In the genomic region with DNA sequence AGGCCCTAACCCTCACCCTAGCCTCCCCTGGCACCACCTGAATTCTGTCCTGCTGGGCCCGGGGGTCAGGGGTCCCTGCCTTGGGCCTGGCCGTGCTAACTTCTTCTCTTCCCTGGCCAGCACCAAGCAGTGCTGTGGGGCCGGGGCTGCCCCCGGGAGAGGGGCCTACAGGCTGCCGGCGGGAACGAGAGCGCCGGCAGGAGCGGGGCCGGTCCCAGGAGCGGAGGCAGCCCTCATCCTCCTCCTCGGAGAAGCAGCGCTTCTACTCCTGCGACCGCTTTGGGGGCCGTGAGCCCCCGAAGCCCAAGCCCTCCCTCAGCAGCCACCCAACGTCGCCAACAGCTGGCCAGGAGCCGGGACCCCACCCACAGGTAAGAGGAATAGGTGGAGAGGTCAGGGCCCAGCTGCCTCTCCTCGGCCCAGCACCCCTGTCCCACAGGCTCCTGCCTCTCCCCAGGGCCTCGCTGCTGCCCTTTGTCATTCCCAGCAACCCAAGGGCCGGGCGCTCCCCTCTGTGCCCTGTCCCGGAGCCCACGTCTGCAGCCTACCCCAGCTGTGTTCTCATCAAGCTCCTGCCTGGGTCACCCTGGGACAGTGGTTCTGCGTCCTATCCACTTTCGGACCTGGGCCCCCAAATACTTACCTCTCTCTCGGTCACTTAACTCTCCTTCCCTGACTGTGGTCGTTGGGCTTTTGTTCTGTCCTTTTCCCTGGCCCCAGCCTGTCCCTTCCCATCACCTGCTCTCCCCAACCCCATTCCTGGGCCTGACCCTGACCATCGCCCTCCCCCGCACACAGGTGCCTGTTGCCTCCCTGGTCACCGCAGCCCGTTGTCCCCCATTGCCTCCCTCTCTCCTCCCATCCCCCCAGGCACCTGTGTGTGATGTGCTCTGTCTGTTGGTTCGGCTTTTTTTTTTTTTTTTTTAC, we compare ENCODE assay signal across 30 cellular contexts.
"Had no signal": no experiment of that assay in that cellular context is flagged by ENCODE, and none has a peak within 500 bp of the region (broad histone marks: within the 10 kb centered on the region; RNA-seq: fewer than 3 reads in every experiment).

No MANE protein-coding gene starts in this region.

- H3K4me1 ChIP-seq: Peyer's patch had no signal

- H3K27me3 ChIP-seq: MG63, Peyer's patch had no signal

- H3K4me3 ChIP-seq: K562, MG63, Peyer's patch had no signal

- H3K9me3 ChIP-seq: MG63, Peyer's patch had no signal

- FAIRE-seq: bronchial epithelial cell, K562 had no signal

- H3K36me3 ChIP-seq: MG63, Peyer's patch, WERI-Rb-1 had no signal

- DNase-seq: activated CD4-positive, alpha-beta T cell treated with anti-CD3 and anti-CD28 coated beads, Interleukin-2, amount 10 ng/mL, durations not matched to agents 24 days and 14 days; activated CD4-positive, alpha-beta T cell treated with anti-CD3 and anti-CD28 coated beads, Interleukin-2, amount 50 U/mL, for 4 hours; activated CD4-positive, CD25-positive, alpha-beta regulatory T cell; activated CD8-positive, alpha-beta T cell treated with anti-CD3 and anti-CD28 coated beads for 36 hours; activated gamma-delta T cell; activated naive CD4-positive, alpha-beta T cell treated with Interleukin-2 at 50 U/mL for 16 hours; activated T-cell treated with anti-CD3 and anti-CD28 coated beads, Interleukin-2, amount 50 U/mL, for 1 hour; activated T-cell treated with anti-CD3 and anti-CD28 coated beads, Interleukin-2, amount 50 U/mL, for 72 hours; anterior cingulate cortex; caudate nucleus; cerebellar nuclear complex; MG63; NCI-H1092; NCI-H1436 treated with DMSO at 0.1 percent for 48 hours; NCI-H1694 treated with DMSO at 0.1 percent for 48 hours; NCI-H2029; NCI-H2107; NCI-H2171; NCI-H510A; NCI-H526; NCI-H748 treated with DMSO at 0.1 percent for 48 hours; NK-92 treated with Interleukin-12 subunit alpha and Interleukin-12 subunit beta, amount 100 ng/mL, for 24 hours; PC-3; RPMI8226; SIG-M5; T1000; WERI-Rb-1 had no signal

- H3K27ac ChIP-seq: Peyer's patch, WERI-Rb-1 had no signal
